ENCODE assay signal across 8 cellular contexts in genomic region chr11:77819411-77819920, GRCh38. TPM values are rescaled to one million over a fixed set of nuclear protein-coding genes. Genes with fewer than 3 reads are reported as not detected.
DNase-seq lines count a peak whose midpoint lies in the region; ATAC-seq and TF ChIP-seq lines count a peak whose summit lies in the region.

No MANE protein-coding gene starts in this region.

- H3K4me1 ChIP-seq in OCI-LY1 (ENCODE audit: insufficient read depth, low read length, severe bottlenecking) (peaks cover 17% of the 10 kb centered on the region), mononuclear cell (ENCODE audit: insufficient read depth, low read length) (peaks cover 24% of the 10 kb centered on the region)

- H3K27me3 ChIP-seq in OCI-LY1 (ENCODE audit: insufficient read depth, low read length) = no peaks in the 10 kb centered on the region
- no peaks in the 10 kb centered on the region for H3K27me3 ChIP-seq in mononuclear cell (ENCODE audit: insufficient read depth, low read length)

- H3K9me3 ChIP-seq in OCI-LY1 (ENCODE audit: low read length) (peaks cover 8% of the 10 kb centered on the region), mononuclear cell (ENCODE audit: low read depth, low read length) (no peaks in the 10 kb centered on the region)

- H3K9ac ChIP-seq in OCI-LY1 (ENCODE audit: low read length) = peak overlapping the region; percentile 85

- H2AFZ ChIP-seq in OCI-LY1 (ENCODE audit: low read length) = peak overlapping the region; percentile 17; the same call in 1 of the 2 replicates

- H3K36me3 ChIP-seq in OCI-LY1 (ENCODE audit: insufficient read depth, low read length) = peaks cover 25% of the 10 kb centered on the region

- peak overlapping the region; percentile 88 for H3K27ac ChIP-seq in OCI-LY1 (ENCODE audit: low read depth, low read length, poor library complexity, severe bottlenecking)

- peak overlapping the region; percentile 84 for H3K4me3 ChIP-seq in OCI-LY1 (ENCODE audit: low read depth, low read length, poor library complexity, severe bottlenecking)
- H3K4me3 ChIP-seq in epithelial cell of esophagus (ENCODE audit: low read length) = peak overlapping the region; percentile 94
- H3K4me3 ChIP-seq in mononuclear cell (ENCODE audit: low read length) = peak overlapping the region; percentile 96

- H4K20me1 ChIP-seq in OCI-LY1 (ENCODE audit: insufficient read depth, low read length) = no peaks in the 10 kb centered on the region

- TF ChIP-seq CTCF in OCI-LY1 (IDR thresholded peaks at IDR 0.05; ENCODE audit: low read length) (no peak), epithelial cell of esophagus (IDR thresholded peaks at IDR 0.05; ENCODE audit: insufficient read depth, low read depth, low read length, missing control alignments) (peak; percentile 33)

- H3K4me2 ChIP-seq in OCI-LY1 (ENCODE audit: low read length) = peak overlapping the region; percentile 96

- H3K9me2 ChIP-seq in OCI-LY1 (ENCODE audit: low read depth, low read length) = no peaks in the 10 kb centered on the region

- ATAC-seq in GM21526 (IDR thresholded peaks at IDR 0.05; ENCODE audit: low FRiP score, unreplicated experiment) = peak; percentile 59

- H3K79me2 ChIP-seq in OCI-LY1 (ENCODE audit: insufficient read depth, low read length) = peaks cover 48% of the 10 kb centered on the region

- DNase-seq in D341Med (ENCODE audit: low spot score) (peak; percentile 83), HuH-7.5 (ENCODE audit: low spot score) (peak; percentile 54), activated T-cell treated with anti-CD3 and anti-CD28 coated beads for 1 hour (ENCODE audit: low read depth) (peak; percentile 78), epithelial cell of esophagus (ENCODE audit: low read depth) (peak; percentile 91)
- peak; percentile 66 to 76 for DNase-seq in stimulated activated CD8-positive, alpha-beta memory T cell treated with anti-CD3 and anti-CD28 coated beads, Interleukin-2, amount 100 ng/mL, for 1 hour (ENCODE audit: low read depth in 2 of 2)

- 0 out of 2 replicates have a peak, but pooled peaks cover 4% of the 10 kb centered on the region for H3F3A ChIP-seq in OCI-LY1 (ENCODE audit: insufficient read depth, low read length)

RNA-seq across cellular contexts. Expression of gene RSF1, which starts 1.1 kb away (rescaled TPM):
- 136 TPM for total RNA-seq in mononuclear cell

RNA-seq across cellular contexts. Expression of gene AAMDC, which starts 1.5 kb away (rescaled TPM):
- total RNA-seq in mononuclear cell = 2.8 TPM

Comparison
In these comparisons a context has a peak if more than half of its experiments do, and no peak if none do; other contexts are left out.
1. Peak in every context shown above with its lines: DNase-seq, ATAC-seq, H3K4me3 ChIP-seq and H3K27ac ChIP-seq.